1 cellular context compared by ENCODE assay signal in the genomic region with DNA sequence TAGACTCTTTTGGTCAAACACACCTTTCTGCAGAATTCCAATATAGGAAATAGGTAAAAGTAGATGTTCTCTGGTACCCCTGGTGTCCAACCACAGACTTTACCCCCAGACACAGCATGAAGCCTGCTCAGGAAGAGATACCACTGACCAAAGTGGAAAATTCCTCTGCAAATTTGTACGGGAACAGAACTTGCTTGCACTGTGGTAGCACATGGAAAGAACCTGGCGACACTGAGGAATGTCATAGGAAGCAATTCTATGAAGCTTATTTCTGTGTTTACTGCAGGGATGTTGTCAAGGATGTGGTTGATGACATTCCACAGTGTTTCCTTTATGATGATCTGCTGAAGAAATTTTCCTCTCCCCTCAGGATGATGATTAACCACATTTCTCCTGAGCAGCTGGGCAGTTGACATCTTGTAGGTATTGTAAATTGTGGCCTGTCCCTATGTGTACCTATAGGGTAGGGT.
TF ChIP-seq lines count a peak whose summit lies in the region.

No MANE protein-coding gene starts in this region.

TF ChIP-seq in endothelial cell of umbilical vein, 7 proteins besides CTCF, POLR2A, EP300 and RAD21 (continued from another document):
- TF ChIP-seq, protein P1, sequence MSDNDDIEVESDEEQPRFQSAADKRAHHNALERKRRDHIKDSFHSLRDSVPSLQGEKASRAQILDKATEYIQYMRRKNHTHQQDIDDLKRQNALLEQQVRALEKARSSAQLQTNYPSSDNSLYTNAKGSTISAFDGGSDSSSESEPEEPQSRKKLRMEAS (IDR thresholded peaks at IDR 0.05; ENCODE audit: insufficient read depth, insufficient read length), result no peak
- no peak for TF ChIP-seq MYC (IDR thresholded peaks at IDR 0.05; ENCODE audit: low read depth, low read length)
